ENCODE assay signal across 1 cellular context in genomic region chr7:150964593-150965111, GRCh38.
TF ChIP-seq lines count a peak whose summit lies in the region.

No MANE protein-coding gene starts in this region.

TF ChIP-seq in SK-N-SH, 30 proteins besides CTCF, POLR2A, EP300 and RAD21 (continued from another document):
- TF ChIP-seq, protein P1, sequence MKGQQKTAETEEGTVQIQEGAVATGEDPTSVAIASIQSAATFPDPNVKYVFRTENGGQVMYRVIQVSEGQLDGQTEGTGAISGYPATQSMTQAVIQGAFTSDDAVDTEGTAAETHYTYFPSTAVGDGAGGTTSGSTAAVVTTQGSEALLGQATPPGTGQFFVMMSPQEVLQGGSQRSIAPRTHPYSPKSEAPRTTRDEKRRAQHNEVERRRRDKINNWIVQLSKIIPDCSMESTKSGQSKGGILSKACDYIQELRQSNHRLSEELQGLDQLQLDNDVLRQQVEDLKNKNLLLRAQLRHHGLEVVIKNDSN (IDR thresholded peaks at IDR 0.05; ENCODE audit: borderline replicate concordance, low read depth), result no peak
- no peak for TF ChIP-seq FOXM1 (IDR thresholded peaks at IDR 0.05; ENCODE audit: low read depth)
- TF ChIP-seq TCF12 (IDR thresholded peaks at IDR 0.05), result peak; percentile 58
- TF ChIP-seq POLR2AphosphoS5 (IDR thresholded peaks at IDR 0.05; ENCODE audit: low read depth, low read length), result no peak
- TF ChIP-seq, protein P2, sequence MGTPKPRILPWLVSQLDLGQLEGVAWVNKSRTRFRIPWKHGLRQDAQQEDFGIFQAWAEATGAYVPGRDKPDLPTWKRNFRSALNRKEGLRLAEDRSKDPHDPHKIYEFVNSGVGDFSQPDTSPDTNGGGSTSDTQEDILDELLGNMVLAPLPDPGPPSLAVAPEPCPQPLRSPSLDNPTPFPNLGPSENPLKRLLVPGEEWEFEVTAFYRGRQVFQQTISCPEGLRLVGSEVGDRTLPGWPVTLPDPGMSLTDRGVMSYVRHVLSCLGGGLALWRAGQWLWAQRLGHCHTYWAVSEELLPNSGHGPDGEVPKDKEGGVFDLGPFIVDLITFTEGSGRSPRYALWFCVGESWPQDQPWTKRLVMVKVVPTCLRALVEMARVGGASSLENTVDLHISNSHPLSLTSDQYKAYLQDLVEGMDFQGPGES (IDR thresholded peaks at IDR 0.05; ENCODE audit: low read depth, low read length), result no peak
